ENCODE assay signal across 8 cellular contexts in genomic region chr12:54207539-54208267, GRCh38. TPM values are rescaled to one million over a fixed set of nuclear protein-coding genes. Genes with fewer than 3 reads are reported as not detected.
DNase-seq lines count a peak whose midpoint lies in the region; ATAC-seq, FAIRE-seq and TF ChIP-seq lines count a peak whose summit lies in the region.

No MANE protein-coding gene starts in this region.

- intact Hi-C loops in Panc1 (cut with micrococcal nuclease; ENCODE audit: unreplicated experiment) = no loop called here
- intact Hi-C loops in activated T-helper 1 cell treated with anti-CD3 and anti-CD28 coated beads, Interleukin-12 subunit alpha, Interleukin-12 subunit beta, Interleukin-2, Interleukin-4 antibody, amounts not matched to agents 30 ng/mL and 10 ng/mL and 1 ng/mL, durations not matched to agents 14 hours and 24 hours and 36 hours (cut with micrococcal nuclease) = loop anchor here (1.0 kb wide), 1 partner anchor 201 kb away; no protein-coding TSS in a partner anchor

- H3K27me3 Mint-ChIP-seq in activated T-helper 1 cell treated with anti-CD3 and anti-CD28 coated beads, Interleukin-12 subunit alpha, Interleukin-12 subunit beta, Interleukin-2, Interleukin-4 antibody, amounts not matched to agents 30 ng/mL and 10 ng/mL and 1 ng/mL, durations not matched to agents 14 hours and 24 hours and 36 hours (ENCODE audit: insufficient read depth) = peaks cover 30% of the 10 kb centered on the region

- H3K9me3 ChIP-seq in Panc1 (ENCODE audit: control insufficient read depth, insufficient read depth, low read depth, low read length) = no peaks in the 10 kb centered on the region
- H3K9me3 ChIP-seq in parathyroid adenoma (ENCODE audit: control insufficient read depth, low read length) = no peaks in the 10 kb centered on the region

- no peak overlapping the region for H2AFZ ChIP-seq in parathyroid adenoma

- in situ Hi-C loops in Panc1 (cut with HindIII; ENCODE audit: low pct_unique_long_range_greater_than_20kb, low sequenced_read_pairs) = no loop called here

- DNase-seq in HL-60 (ENCODE audit: low read depth in 1 of 2, low spot score in 1 of 2) = peak; percentile 39 to 62
- peak; percentile 69 for DNase-seq in Panc1 (ENCODE audit: low read depth, low spot score)
- DNase-seq in activated T-helper 1 cell treated with anti-CD3 and anti-CD28 coated beads, Interleukin-12 subunit alpha, Interleukin-12 subunit beta, Interleukin-2, Interleukin-4 antibody, amounts not matched to agents 30 ng/mL and 10 ng/mL and 1 ng/mL, durations not matched to agents 14 hours and 24 hours and 36 hours (ENCODE audit: low spot score) = peak; percentile 66
- peak; percentile 79 for DNase-seq in germinal center (ENCODE audit: low spot score)
- DNase-seq in urothelium cell line (ENCODE audit: low spot score) = peak; percentile 86

- peaks cover 30% of the 10 kb centered on the region for H3K27me3 ChIP-seq in HL-60 (ENCODE audit: insufficient read depth, poor library complexity, severe bottlenecking)
- H3K27me3 ChIP-seq in Panc1 (ENCODE audit: control insufficient read depth, insufficient read depth, low read length) = no peaks in the 10 kb centered on the region
- H3K27me3 ChIP-seq in parathyroid adenoma (ENCODE audit: control insufficient read depth, insufficient read depth, low read length) = no peaks in the 10 kb centered on the region

- H3K4me1 ChIP-seq in Panc1 (ENCODE audit: control insufficient read depth, insufficient read depth, low read length) (peaks cover 14% of the 10 kb centered on the region), parathyroid adenoma (no peaks in the 10 kb centered on the region)

- no TSS peak for BruUV-seq in Panc1 (replicated peaks; lab: Mats Ljungman, UMichigan)

- no peaks in the 10 kb centered on the region for H3K36me3 Mint-ChIP-seq in activated T-helper 1 cell treated with anti-CD3 and anti-CD28 coated beads, Interleukin-12 subunit alpha, Interleukin-12 subunit beta, Interleukin-2, Interleukin-4 antibody, amounts not matched to agents 30 ng/mL and 10 ng/mL and 1 ng/mL, durations not matched to agents 14 hours and 24 hours and 36 hours (ENCODE audit: low read depth)

- peak; percentile 94 for ATAC-seq in Panc1

- H3K36me3 ChIP-seq in Panc1 (ENCODE audit: control insufficient read depth, insufficient read depth, low read length) (no peaks in the 10 kb centered on the region), parathyroid adenoma (ENCODE audit: control insufficient read depth, insufficient read depth, low read length) (no peaks in the 10 kb centered on the region)

- H3K9me3 Mint-ChIP-seq in activated T-helper 1 cell treated with anti-CD3 and anti-CD28 coated beads, Interleukin-12 subunit alpha, Interleukin-12 subunit beta, Interleukin-2, Interleukin-4 antibody, amounts not matched to agents 30 ng/mL and 10 ng/mL and 1 ng/mL, durations not matched to agents 14 hours and 24 hours and 36 hours = no peaks in the 10 kb centered on the region

- H3K4me3 ChIP-seq in GM12875 (ENCODE audit: low read depth, low read length) (no peak overlapping the region), HL-60 (replicated peaks; ENCODE audit: insufficient read depth, low read length) (no peak overlapping the region), Panc1 (ENCODE audit: low read depth in 2 of 2, low read length in 2 of 2) (0 out of 4 replicates have a peak overlapping the region, but pooled peaks of 1 of the 2 experiments have one; percentile 6), parathyroid adenoma (ENCODE audit: low read depth, low read length) (no peak overlapping the region)

- TF ChIP-seq CTCF in 22Rv1 (IDR thresholded peaks at IDR 0.05) (peak; percentile 99), GM12875 (IDR thresholded peaks at IDR 0.05; ENCODE audit: borderline replicate concordance, insufficient read depth, low read depth, low read length) (peak; percentile 96), HL-60 (IDR thresholded peaks at IDR 0.05; ENCODE audit: insufficient read depth, low read length) (peak; percentile 88), Panc1 (IDR thresholded peaks at IDR 0.05) (peak; percentile 97), parathyroid adenoma (IDR thresholded peaks at IDR 0.05) (peak; percentile 91)

- no peaks in the 10 kb centered on the region for H3K4me1 Mint-ChIP-seq in activated T-helper 1 cell treated with anti-CD3 and anti-CD28 coated beads, Interleukin-12 subunit alpha, Interleukin-12 subunit beta, Interleukin-2, Interleukin-4 antibody, amounts not matched to agents 30 ng/mL and 10 ng/mL and 1 ng/mL, durations not matched to agents 14 hours and 24 hours and 36 hours (ENCODE audit: low read depth)

- no peaks in the 10 kb centered on the region for H3K79me2 ChIP-seq in parathyroid adenoma

- no peak overlapping the region for H3K9ac ChIP-seq in parathyroid adenoma

- CTCF ChIA-PET in Panc1 (lab: Charles Lee) = interaction anchor here (0.6 to 1.8 kb wide), 11 partner anchors 7 to 223 kb away, joined by 3 to 8 read pairs (median 3); partner anchors contain the start of genes HOXC10, HOXC5 and HOXC8

- H3K4me3 Mint-ChIP-seq in activated T-helper 1 cell treated with anti-CD3 and anti-CD28 coated beads, Interleukin-12 subunit alpha, Interleukin-12 subunit beta, Interleukin-2, Interleukin-4 antibody, amounts not matched to agents 30 ng/mL and 10 ng/mL and 1 ng/mL, durations not matched to agents 14 hours and 24 hours and 36 hours = no peak overlapping the region

- H3K27ac ChIP-seq in 22Rv1 (no peak overlapping the region), HL-60 (replicated peaks) (no peak overlapping the region), Panc1 (ENCODE audit: low read length) (peak overlapping the region; percentile 64; the same call in 1 of the 2 replicates), parathyroid adenoma (no peak overlapping the region)

- H3K4me2 ChIP-seq in parathyroid adenoma (ENCODE audit: low read length) = no peak overlapping the region

- FAIRE-seq in urothelium cell line (lab: Jason Lieb, UNC) = peak; percentile 20

- no peak overlapping the region for H3K27ac Mint-ChIP-seq in activated T-helper 1 cell treated with anti-CD3 and anti-CD28 coated beads, Interleukin-12 subunit alpha, Interleukin-12 subunit beta, Interleukin-2, Interleukin-4 antibody, amounts not matched to agents 30 ng/mL and 10 ng/mL and 1 ng/mL, durations not matched to agents 14 hours and 24 hours and 36 hours

- POLR2A ChIA-PET in Panc1 (lab: Charles Lee) = interaction anchor here (0.5 kb wide), 1 partner anchor 707 kb away, joined by 3 read pairs; the partner anchor contains the start of gene TARBP2

RNA-seq across cellular contexts. Expression of gene SMUG1, which starts 18.9 kb away (rescaled TPM):
- total RNA-seq in Panc1 (2021; ENCODE audit: unreplicated experiment) = 43.3 TPM
- 42.9 TPM for polyA plus RNA-seq in Panc1 (2012; ENCODE audit: insufficient read length)
- total RNA-seq in activated T-helper 1 cell treated with anti-CD3 and anti-CD28 coated beads, Interleukin-12 subunit alpha, Interleukin-12 subunit beta, Interleukin-2, Interleukin-4 antibody, amounts not matched to agents 30 ng/mL and 10 ng/mL and 1 ng/mL, durations not matched to agents 14 hours and 24 hours and 36 hours = 28.6 and 29.6 TPM in 2 replicates
